ENCODE assay signal across 16 cellular contexts in the genomic region with DNA sequence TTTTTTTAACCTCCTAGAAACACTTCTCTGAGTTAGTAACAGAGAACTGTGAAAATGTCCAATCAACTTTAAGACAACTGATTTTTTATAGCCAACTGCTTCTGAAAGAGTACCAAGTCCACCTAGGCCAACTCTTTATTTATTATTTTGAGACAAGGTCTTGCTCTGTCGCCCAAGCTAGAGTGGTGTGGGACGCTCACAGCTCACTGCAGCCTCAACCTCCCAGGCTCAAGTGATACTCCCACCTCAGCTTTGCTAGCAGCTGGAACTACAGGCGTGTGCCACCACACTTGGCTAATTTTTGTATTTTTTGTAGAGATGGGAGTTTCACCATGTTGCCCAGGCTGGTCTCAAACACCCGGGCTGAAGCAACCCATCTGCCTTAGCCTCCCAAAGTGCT.
A peak's percentile ranks its signal among the peaks of the same experiment; 100 is the strongest.
DNase-seq lines count a peak whose midpoint lies in the region; ATAC-seq, FAIRE-seq and TF ChIP-seq lines count a peak whose summit lies in the region.
"Had no signal": no experiment of that assay in that cellular context is flagged by ENCODE, and none has a peak within 500 bp of the region (broad histone marks: within the 10 kb centered on the region; RNA-seq: fewer than 3 reads in every experiment).

No MANE protein-coding gene starts in this region.

- no peak for TF ChIP-seq EP300 in GM12878 (IDR thresholded peaks at IDR 0.05; ENCODE audit: borderline replicate concordance in 1 of 2, control insufficient read depth in 1 of 2, low read depth in 2 of 2, low read length in 2 of 2)
- no peak for TF ChIP-seq EP300 in gastroesophageal sphincter (IDR thresholded peaks at IDR 0.05)

- no peaks in the 10 kb centered on the region; the same call in 2 of the 3 replicates for H3K9me3 ChIP-seq in GM12878 (replicated peaks; ENCODE audit: control insufficient read depth, insufficient read depth, low read length)
- no peaks in the 10 kb centered on the region for H3K9me3 ChIP-seq in gastroesophageal sphincter
- H3K9me3 ChIP-seq in GM23248 (ENCODE audit: low read depth) = no peaks in the 10 kb centered on the region
- H3K9me3 ChIP-seq: A549, Caco-2 had no signal

- RAD21 ChIA-PET in GM12878 (lab: Charles Lee; ENCODE audit: unreplicated experiment) = interaction anchor here (1.0 to 4.8 kb wide), 5 partner anchors 8 to 137 kb away, joined by 3 to 58 read pairs (median 9); no protein-coding TSS in a partner anchor

- no peak for FAIRE-seq in GM12878 (lab: Jason Lieb, UNC)
- FAIRE-seq: A549, GM12892 had no signal

- TF ChIP-seq POLR2A in GM18505 (IDR thresholded peaks at IDR 0.05; ENCODE audit: borderline replicate concordance, extremely low read depth, insufficient read depth, insufficient read length) (no peak), GM12878 (IDR thresholded peaks at IDR 0.05; ENCODE audit: low read depth, low read length) (no peak), gastroesophageal sphincter (IDR thresholded peaks at IDR 0.05) (no peak)

- H4K20me1 ChIP-seq in GM12878 (ENCODE audit: control insufficient read depth, insufficient read depth) (no peaks in the 10 kb centered on the region), GM23248 (ENCODE audit: insufficient read depth) (no peaks in the 10 kb centered on the region)

- H3K27me3 ChIP-seq in GM12878 (replicated peaks in 1 of 2; ENCODE audit: control insufficient read depth in 2 of 2, insufficient read depth in 2 of 2, low read length in 1 of 2) (no peaks in the 10 kb centered on the region), gastroesophageal sphincter (no peaks in the 10 kb centered on the region), GM23248 (replicated peaks; ENCODE audit: insufficient read depth) (no peaks in the 10 kb centered on the region)

- H3K9ac ChIP-seq in GM12878 (ENCODE audit: control insufficient read depth, insufficient read depth, low read length) (no peak overlapping the region), GM23248 (no peak overlapping the region)

- TF ChIP-seq CTCF in GM12878 (IDR thresholded peaks at IDR 0.05 in 2 of 3, conservative IDR thresholded peaks at IDR 0.05 in 1 of 3; ENCODE audit: control insufficient read depth in 2 of 3, extremely low read depth in 1 of 3, insufficient read depth in 1 of 3, low read depth in 3 of 3, low read length in 3 of 3) (no peak), gastroesophageal sphincter (IDR thresholded peaks at IDR 0.05) (no peak), RWPE1 (conservative IDR thresholded peaks at IDR 0.05; ENCODE audit: low read depth) (no peak)

- H3K9me2 ChIP-seq in GM23248 (ENCODE audit: insufficient read depth) = no peaks in the 10 kb centered on the region

- POLR2A ChIA-PET in GM12878 (lab: Charles Lee) = interaction anchor here (3.2 kb wide), 1 partner anchor 9 kb away, joined by 25 read pairs; no protein-coding TSS in a partner anchor
- POLR2A ChIA-PET in RWPE1 (lab: Yijun Ruan, JAX; ENCODE audit: low non-redundant PET) = no interaction called here

- no peak overlapping the region for H3K4me2 ChIP-seq in GM12878 (ENCODE audit: control insufficient read depth, insufficient read depth)
- H3K4me2 ChIP-seq in GM23248 (ENCODE audit: unreplicated experiment) = no peak overlapping the region
- H3K4me2 ChIP-seq: A549 had no signal

- 22% methylated on average over 4 of the region's 4 CpGs for WGBS in GM12878 (ENCODE audit: insufficient coverage, insufficient replicate concordance, low lambda C conversion rate, missing lambda C conversion rate)
- WGBS in gastroesophageal sphincter (ENCODE audit: low coverage in 1 of 2), 2 donors = 96 to 100% methylated on average over 3 to 4 of the region's 4 CpGs
- WGBS in GM23248 (ENCODE audit: low coverage in 1 of 2, low lambda C conversion rate in 2 of 2, missing lambda C conversion rate in 2 of 2), 2 experiments = 95 to 96% methylated on average over 4 of the region's 4 CpGs

- in situ Hi-C loops in GM12878 (cut with MboI) = no loop called here
- in situ Hi-C loops in GM23248 (cut with MboI) = no loop called here

- H2AFZ ChIP-seq in GM12878 (ENCODE audit: control insufficient read depth, low read depth, low read length) (no peak overlapping the region), GM23248 (no peak overlapping the region)

- peak; percentile 53 for ATAC-seq in GM18505 (IDR thresholded peaks at IDR 0.05; ENCODE audit: unreplicated experiment)
- peak; percentile 53 for ATAC-seq in HG03097 (IDR thresholded peaks at IDR 0.05; ENCODE audit: low FRiP score, unreplicated experiment)
- peak; percentile 70 for ATAC-seq in GM12878
- ATAC-seq in gastroesophageal sphincter = no peak
- ATAC-seq in HG03135 (IDR thresholded peaks at IDR 0.05; ENCODE audit: unreplicated experiment) = no peak
- ATAC-seq: A549; CD8-positive, alpha-beta T cell had no signal

- H3F3A ChIP-seq in GM23248 (ENCODE audit: insufficient read depth) = no peaks in the 10 kb centered on the region

- H3K27ac ChIP-seq in GM12878 (ENCODE audit: control insufficient read depth, insufficient read depth) = no peak overlapping the region; the same call in 1 of the 2 replicates
- H3K27ac ChIP-seq in gastroesophageal sphincter = no peak overlapping the region
- H3K27ac ChIP-seq in RWPE1 = no peak overlapping the region
- no peak overlapping the region for H3K27ac ChIP-seq in GM23248
- H3K27ac ChIP-seq: A549 had no signal

- BruUV-seq in GM12878 (replicated peaks; lab: Mats Ljungman, UMichigan) = no TSS peak

- CTCF ChIA-PET in GM12878 (lab: Yijun Ruan, JAX) = interaction anchor here (0.9 kb wide), 1 partner anchor 126 kb away, joined by 4 read pairs; no protein-coding TSS in a partner anchor
- CTCF ChIA-PET in RWPE1 (lab: Yijun Ruan, JAX) = no interaction called here

- SMC1A ChIA-PET in GM12878 (lab: Charles Lee; ENCODE audit: uncharacterized antibody, unreplicated experiment) = interaction anchor here (0.8 to 5.2 kb wide), 9 partner anchors 9 to 149 kb away, joined by 3 to 67 read pairs (median 5); no protein-coding TSS in a partner anchor

- DNase-seq in GM12878 (ENCODE audit: low read depth, low spot score) = no peak
- no peak for DNase-seq in RWPE1 (ENCODE audit: low spot score)
- DNase-seq in GM23248 = no peak
- DNase-seq: Caco-2; CD8-positive, alpha-beta T cell; GOT3; H9; IMR-90; Kasumi-1; KBM-7 had no signal

- no peak for TF ChIP-seq RAD21 in GM12878 (IDR thresholded peaks at IDR 0.05; ENCODE audit: insufficient read depth, low read depth, low read length)

- H3K4me1 ChIP-seq in GM12878 (ENCODE audit: control insufficient read depth, insufficient read depth, low read length) (peaks cover 7% of the 10 kb centered on the region; the same call in 1 of the 2 replicates), gastroesophageal sphincter (no peaks in the 10 kb centered on the region), GM23248 (ENCODE audit: insufficient read depth) (no peaks in the 10 kb centered on the region)
- H3K4me1 ChIP-seq: A549, Caco-2 had no signal

- H3K79me2 ChIP-seq in GM12878 (ENCODE audit: control insufficient read depth, insufficient read depth, low read length) (no peaks in the 10 kb centered on the region), GM23248 (ENCODE audit: insufficient read depth) (no peaks in the 10 kb centered on the region)

- no peak overlapping the region for H3K4me3 ChIP-seq in GM12878
- H3K4me3 ChIP-seq in gastroesophageal sphincter = no peak overlapping the region
- no peak overlapping the region for H3K4me3 ChIP-seq in GM23248
- H3K4me3 ChIP-seq: A549 had no signal

- intact Hi-C loops in GM12878 (cut with micrococcal nuclease; ENCODE audit: unreplicated experiment) = loop anchor here (10.0 kb wide), 1 partner anchor 467 kb away; the partner anchor contains the start of gene CNR1

- H3K36me3 ChIP-seq in GM12878 (ENCODE audit: control insufficient read depth in 2 of 2, insufficient read depth in 2 of 2, low read length in 1 of 2) (no peaks in the 10 kb centered on the region), gastroesophageal sphincter (no peaks in the 10 kb centered on the region), GM23248 (ENCODE audit: low read depth) (no peaks in the 10 kb centered on the region)

TF ChIP-seq in GM12878, 131 proteins besides CTCF, POLR2A, EP300 and RAD21:
- TF ChIP-seq BHLHE40 (IDR thresholded peaks at IDR 0.05; ENCODE audit: borderline replicate concordance in 1 of 2, low read depth in 2 of 2, low read length in 1 of 2) (peak in 1 of 2 experiments; percentile 25; a peak in 1 of 4 replicates), IKZF2 (IDR thresholded peaks at IDR 0.05) (peak in 1 of 2 experiments; percentile 19; a peak in 1 of 4 replicates), FOS (IDR thresholded peaks at IDR 0.05; ENCODE audit: borderline replicate concordance, extremely low read depth, insufficient read length) (no peak)
- TF ChIP-seq, protein P1, sequence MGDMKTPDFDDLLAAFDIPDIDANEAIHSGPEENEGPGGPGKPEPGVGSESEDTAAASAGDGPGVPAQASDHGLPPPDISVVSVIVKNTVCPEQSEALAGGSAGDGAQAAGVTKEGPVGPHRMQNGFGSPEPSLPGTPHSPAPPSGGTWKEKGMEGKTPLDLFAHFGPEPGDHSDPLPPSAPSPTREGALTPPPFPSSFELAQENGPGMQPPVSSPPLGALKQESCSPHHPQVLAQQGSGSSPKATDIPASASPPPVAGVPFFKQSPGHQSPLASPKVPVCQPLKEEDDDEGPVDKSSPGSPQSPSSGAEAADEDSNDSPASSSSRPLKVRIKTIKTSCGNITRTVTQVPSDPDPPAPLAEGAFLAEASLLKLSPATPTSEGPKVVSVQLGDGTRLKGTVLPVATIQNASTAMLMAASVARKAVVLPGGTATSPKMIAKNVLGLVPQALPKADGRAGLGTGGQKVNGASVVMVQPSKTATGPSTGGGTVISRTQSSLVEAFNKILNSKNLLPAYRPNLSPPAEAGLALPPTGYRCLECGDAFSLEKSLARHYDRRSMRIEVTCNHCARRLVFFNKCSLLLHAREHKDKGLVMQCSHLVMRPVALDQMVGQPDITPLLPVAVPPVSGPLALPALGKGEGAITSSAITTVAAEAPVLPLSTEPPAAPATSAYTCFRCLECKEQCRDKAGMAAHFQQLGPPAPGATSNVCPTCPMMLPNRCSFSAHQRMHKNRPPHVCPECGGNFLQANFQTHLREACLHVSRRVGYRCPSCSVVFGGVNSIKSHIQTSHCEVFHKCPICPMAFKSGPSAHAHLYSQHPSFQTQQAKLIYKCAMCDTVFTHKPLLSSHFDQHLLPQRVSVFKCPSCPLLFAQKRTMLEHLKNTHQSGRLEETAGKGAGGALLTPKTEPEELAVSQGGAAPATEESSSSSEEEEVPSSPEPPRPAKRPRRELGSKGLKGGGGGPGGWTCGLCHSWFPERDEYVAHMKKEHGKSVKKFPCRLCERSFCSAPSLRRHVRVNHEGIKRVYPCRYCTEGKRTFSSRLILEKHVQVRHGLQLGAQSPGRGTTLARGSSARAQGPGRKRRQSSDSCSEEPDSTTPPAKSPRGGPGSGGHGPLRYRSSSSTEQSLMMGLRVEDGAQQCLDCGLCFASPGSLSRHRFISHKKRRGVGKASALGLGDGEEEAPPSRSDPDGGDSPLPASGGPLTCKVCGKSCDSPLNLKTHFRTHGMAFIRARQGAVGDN (IDR thresholded peaks at IDR 0.05) = 0 out of 2 replicates have a peak, but pooled peaks have one; percentile 15

Comparison
In these comparisons a context has a peak if more than half of its experiments do, and no peak if none do; other contexts are left out.
1. ATAC-seq: peak in GM18505 (single experiment), HG03097 (single experiment) and GM12878 (single experiment); none in gastroesophageal sphincter (single experiment) and HG03135 (single experiment).